ENCODE assay signal across 25 cellular contexts in the genomic region with DNA sequence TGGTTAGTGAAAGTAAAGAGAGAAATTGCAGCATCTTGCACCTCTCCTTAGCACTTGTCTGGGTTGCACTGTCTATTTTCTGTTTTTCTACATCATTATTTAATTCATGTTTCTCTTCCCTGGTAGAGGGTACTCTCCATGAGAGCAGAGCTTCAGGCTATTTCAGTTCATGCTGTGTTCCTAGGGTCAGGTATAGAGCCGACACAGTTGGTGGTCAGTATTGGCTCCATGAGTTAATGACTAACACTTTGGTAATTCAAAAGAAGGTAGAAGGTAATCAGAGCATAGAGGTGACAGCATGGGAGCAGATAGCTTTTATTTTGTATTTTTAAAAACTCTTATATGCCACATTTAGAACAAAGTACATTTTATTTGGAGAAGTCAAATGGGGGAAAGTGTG. TPM values are rescaled to one million over a fixed set of nuclear protein-coding genes. Genes with fewer than 3 reads are reported as not detected.
DNase-seq lines count a peak whose midpoint lies in the region; ATAC-seq, FAIRE-seq and TF ChIP-seq lines count a peak whose summit lies in the region.
"Had no signal": no experiment of that assay in that cellular context is flagged by ENCODE, and none has a peak within 500 bp of the region (broad histone marks: within the 10 kb centered on the region; RNA-seq: fewer than 3 reads in every experiment).

No MANE protein-coding gene starts in this region.

- no peak overlapping the region for H3K4ac ChIP-seq in H1 (replicated peaks; ENCODE audit: insufficient read length, low read depth, low read length)

- no peak overlapping the region for H2BK120ac ChIP-seq in H1 (replicated peaks; ENCODE audit: low read depth, low read length)

- no peaks in the 10 kb centered on the region for H3K79me1 ChIP-seq in H1 (ENCODE audit: low read depth, low read length)

- no peak overlapping the region for H3K56ac ChIP-seq in H1 (replicated peaks; ENCODE audit: insufficient read length, low read depth, low read length)

- H4K20me1 ChIP-seq in H1 (replicated peaks in 1 of 2; ENCODE audit: control insufficient read depth in 1 of 2, insufficient read depth in 2 of 2, low read length in 2 of 2) (no peaks in the 10 kb centered on the region), osteoblast (ENCODE audit: insufficient read depth, low read length) (no peaks in the 10 kb centered on the region), PC-3 (ENCODE audit: low read length) (no peaks in the 10 kb centered on the region)
- H4K20me1 ChIP-seq: BLaER1 had no signal

- H3K36me3 ChIP-seq in H7 (replicated peaks; ENCODE audit: control insufficient read depth, insufficient read depth, low read length) (no peaks in the 10 kb centered on the region), H1 (ENCODE audit: control insufficient read depth in 2 of 4, insufficient read depth in 4 of 4, low read length in 3 of 4) (no peaks in the 10 kb centered on the region), iPS-15b (ENCODE audit: control insufficient read depth, insufficient read depth, low read length) (no peaks in the 10 kb centered on the region), osteoblast (ENCODE audit: insufficient read depth, low read length) (no peaks in the 10 kb centered on the region), PC-3 (ENCODE audit: low read depth, low read length) (no peaks in the 10 kb centered on the region)
- H3K36me3 ChIP-seq: BLaER1, HAP-1 had no signal

- H4K8ac ChIP-seq in H1 (ENCODE audit: extremely low read depth, insufficient read depth, low read length) = no peak overlapping the region

- peak; percentile 39 for FAIRE-seq in H1 (lab: Jason Lieb, UNC)
- FAIRE-seq: GM19239 had no signal

- no TSS peak for BruUV-seq in PC-3 (replicated peaks; lab: Mats Ljungman, UMichigan)

- no peak overlapping the region for H2AK5ac ChIP-seq in H1 (ENCODE audit: low read depth, low read length)

- H3K4me2 ChIP-seq in H1 (ENCODE audit: insufficient read depth in 1 of 2, low read depth in 2 of 2, low read length in 2 of 2) (no peak overlapping the region; a peak in 1 of 4 replicates), osteoblast (ENCODE audit: insufficient read depth, low read length) (no peak overlapping the region), PC-3 (ENCODE audit: low read length) (no peak overlapping the region)
- H3K4me2 ChIP-seq: BLaER1 had no signal

- no peak overlapping the region for H4K91ac ChIP-seq in H1 (replicated peaks; ENCODE audit: insufficient read length, low read length)

- no peak overlapping the region for H4K5ac ChIP-seq in H1 (ENCODE audit: insufficient read length, low read depth, low read length)

- H3K79me2 ChIP-seq in H1 (ENCODE audit: control insufficient read depth in 1 of 2, insufficient read depth in 2 of 2, low read length in 2 of 2) (no peaks in the 10 kb centered on the region), osteoblast (ENCODE audit: insufficient read depth, low read length) (no peaks in the 10 kb centered on the region), PC-3 (ENCODE audit: low read length) (no peaks in the 10 kb centered on the region)

- no peak for TF ChIP-seq RAD21 in H1 (IDR thresholded peaks at IDR 0.05 in 1 of 2, conservative IDR thresholded peaks at IDR 0.05 in 1 of 2; ENCODE audit: low read depth in 2 of 2, low read length in 2 of 2)

- no peak overlapping the region for H3K18ac ChIP-seq in H1 (ENCODE audit: extremely low read depth, low read length)

- H3K27ac ChIP-seq in H1 (ENCODE audit: low read depth, low read length) (no peak overlapping the region), osteoblast (ENCODE audit: low read depth, low read length) (no peak overlapping the region), PC-3 (ENCODE audit: low read length) (no peak overlapping the region)
- H3K27ac ChIP-seq: BLaER1, RWPE1 had no signal

- H2BK20ac ChIP-seq in H1 (ENCODE audit: low read length) = no peak overlapping the region

- no peak; a peak in 1 of 3 replicates for TF ChIP-seq EP300 in H1 (IDR thresholded peaks at IDR 0.05; ENCODE audit: borderline replicate concordance in 1 of 2, low read depth in 2 of 2, low read length in 2 of 2)

- WGBS in H1 (ENCODE audit: extremely low coverage in 1 of 2, insufficient coverage in 1 of 2, insufficient read length in 1 of 2, insufficient replicate concordance in 2 of 2, low coverage in 1 of 2, low lambda C conversion rate in 2 of 2, missing lambda C conversion rate in 1 of 2), 2 experiments = 57% methylated on average over 1 of the region's 1 CpG; no CpG with 5 or more reads in 1 of the 2 experiments

- H3K9ac ChIP-seq in H1 (replicated peaks in 1 of 4; ENCODE audit: extremely low read depth in 1 of 4, low read depth in 3 of 4, low read length in 3 of 4) (no peak overlapping the region), iPS-15b (ENCODE audit: low read depth, low read length) (no peak overlapping the region), PC-3 (ENCODE audit: low read length) (no peak overlapping the region)
- H3K9ac ChIP-seq: BLaER1 had no signal

- no peak overlapping the region for H3K14ac ChIP-seq in H1 (ENCODE audit: insufficient read length)

- no peaks in the 10 kb centered on the region; a peak in 1 of 7 replicates for H3K4me1 ChIP-seq in H1 (replicated peaks in 1 of 4; ENCODE audit: control insufficient read depth in 3 of 4, insufficient read depth in 4 of 4, low read length in 3 of 4)
- peaks cover 10% of the 10 kb centered on the region for H3K4me1 ChIP-seq in iPS-15b (ENCODE audit: control insufficient read depth, insufficient read depth, low read length)
- no peaks in the 10 kb centered on the region for H3K4me1 ChIP-seq in osteoblast (ENCODE audit: insufficient read depth, low read length)
- H3K4me1 ChIP-seq in PC-3 (ENCODE audit: insufficient read depth, low read length) = no peaks in the 10 kb centered on the region
- H3K4me1 ChIP-seq: BLaER1, HAP-1 had no signal

- H3K23ac ChIP-seq in H1 (ENCODE audit: insufficient read length) = no peak overlapping the region

- no peak overlapping the region for H2BK5ac ChIP-seq in H1 (ENCODE audit: low read depth, low read length)

- no peak overlapping the region for H2BK12ac ChIP-seq in H1 (ENCODE audit: low read depth, low read length)

- intact Hi-C loops in PC-3 (cut with micrococcal nuclease) = no loop called here

- DNase-seq in H7 = peak; percentile 17
- peak in 1 of 2 experiments; percentile 50 for DNase-seq in H1 (ENCODE audit: low read depth in 1 of 2, low spot score in 2 of 2)
- DNase-seq in osteoblast (ENCODE audit: insufficient read length, low spot score, missing footprints) = peak; percentile 51
- no peak for DNase-seq in Ammon's horn (ENCODE audit: low spot score)
- no peak for DNase-seq in hepatic stellate cell (ENCODE audit: low spot score)
- DNase-seq in PC-3 = no peak
- DNase-seq: CD4-positive, CD25-positive, alpha-beta regulatory T cell; DMS153; DND-41; HFFc6; NCI-H1092; NCI-H1417 treated with DMSO at 0.1 percent for 48 hours; NCI-H1694 treated with DMSO at 0.1 percent for 48 hours; NCI-H2081; NCI-H2227 treated with DMSO at 0.1 percent for 48 hours; NCI-H526 treated with DMSO at 0.1 percent for 48 hours; SHP77 had no signal

- CTCF ChIA-PET in H1 (lab: Charles Lee; ENCODE audit: partially characterized antibody) (no interaction called here), PC-3 (lab: Charles Lee) (no interaction called here)

- H2AFZ ChIP-seq in H1 (ENCODE audit: low read length) (no peak overlapping the region), osteoblast (ENCODE audit: low read length) (no peak overlapping the region), PC-3 (ENCODE audit: low read length) (no peak overlapping the region)

- H3K4me3 ChIP-seq in H7 (ENCODE audit: insufficient read depth, low read depth, low read length) = no peak overlapping the region
- H3K4me3 ChIP-seq in H1 (ENCODE audit: extremely low read depth in 1 of 4, insufficient read depth in 2 of 4, low read depth in 3 of 4, low read length in 4 of 4) = peak overlapping the region in 1 of 4 experiments; percentile 14; a peak in 1 of 8 replicates
- peak overlapping the region; percentile 24 for H3K4me3 ChIP-seq in iPS-15b (ENCODE audit: low read depth, low read length)
- H3K4me3 ChIP-seq in osteoblast (ENCODE audit: insufficient read depth, low read length) = no peak overlapping the region
- no peak overlapping the region for H3K4me3 ChIP-seq in PC-3 (ENCODE audit: low read length)
- H3K4me3 ChIP-seq: BLaER1, HAP-1 had no signal

- no peak overlapping the region for H2BK15ac ChIP-seq in H1 (ENCODE audit: low read length)

- H3K27me3 ChIP-seq in H7 (ENCODE audit: control insufficient read depth, insufficient read depth, low read length) = no peaks in the 10 kb centered on the region
- H3K27me3 ChIP-seq in H1 (replicated peaks in 1 of 4; ENCODE audit: control insufficient read depth in 3 of 4, extremely low read depth in 1 of 4, insufficient read depth in 3 of 4, low read length in 3 of 4) = no peaks in the 10 kb centered on the region
- H3K27me3 ChIP-seq in iPS-15b (ENCODE audit: control insufficient read depth, insufficient read depth, low read length) = no peaks in the 10 kb centered on the region
- H3K27me3 ChIP-seq in osteoblast (ENCODE audit: insufficient read depth, low read length) = no peaks in the 10 kb centered on the region
- peaks cover 3% of the 10 kb centered on the region; the same call in 1 of the 2 replicates for H3K27me3 ChIP-seq in PC-3 (ENCODE audit: low read length)
- H3K27me3 ChIP-seq: BLaER1 had no signal

- TF ChIP-seq CTCF in H1 (IDR thresholded peaks at IDR 0.05; ENCODE audit: control extremely low read depth in 1 of 3, insufficient read depth in 1 of 3, low read depth in 1 of 3, low read length in 3 of 3) (no peak), osteoblast (IDR thresholded peaks at IDR 0.05; ENCODE audit: extremely low read depth, low read depth, low read length) (no peak), PC-3 (conservative IDR thresholded peaks at IDR 0.05; ENCODE audit: low read depth, low read length) (no peak)

- H3K23me2 ChIP-seq in H1 (ENCODE audit: low read depth, low read length) = no peaks in the 10 kb centered on the region

- ATAC-seq in PC-3 = no peak
- ATAC-seq: Panc1 had no signal

- H3K9me3 ChIP-seq in H1 (ENCODE audit: insufficient read depth in 2 of 2, low read depth in 1 of 2, low read length in 1 of 2) = no peaks in the 10 kb centered on the region
- no peaks in the 10 kb centered on the region for H3K9me3 ChIP-seq in iPS-15b (ENCODE audit: control insufficient read depth, insufficient read depth, low read length)
- no peaks in the 10 kb centered on the region for H3K9me3 ChIP-seq in osteoblast (ENCODE audit: low read depth, low read length)
- no peaks in the 10 kb centered on the region for H3K9me3 ChIP-seq in PC-3 (ENCODE audit: low read length)
- H3K9me3 ChIP-seq: BLaER1, HAP-1 had no signal

- H3F3A ChIP-seq in PC-3 (ENCODE audit: low read length, unreplicated experiment) = no peaks in the 10 kb centered on the region

- no peak for TF ChIP-seq POLR2A in H1 (IDR thresholded peaks at IDR 0.05; ENCODE audit: control extremely low read depth in 1 of 2, low read depth in 2 of 2, low read length in 2 of 2)

- POLR2A ChIA-PET in H1 (lab: Charles Lee; ENCODE audit: partially characterized antibody) = no interaction called here
- POLR2A ChIA-PET in PC-3 (lab: Charles Lee; ENCODE audit: unreplicated experiment) = no interaction called here

- H3K9me2 ChIP-seq in PC-3 (replicated peaks; ENCODE audit: low read length) = no peaks in the 10 kb centered on the region

RNA-seq across cellular contexts. Expression of gene RIMS1, which starts 42.7 kb away (rescaled TPM):
- total RNA-seq in H7 (2014; rRNA removed; shearing (Covaris generic)) = 0.70 and 1.6 TPM in 2 replicates
- total RNA-seq in H1 (2021; fragmentation: NEBNext Ultra II Directional; extraction: Animal tissue kit (Norgen Biotek cat#: 25700)) = 2.3 TPM in 2 replicates
- polyA plus RNA-seq in H1 (2011; rRNA removed) = 0.35 and 0.63 TPM in 2 replicates
- polyA plus RNA-seq in H1 (2011; cell fraction: cytosol; rRNA removed) = 0.66 TPM
- polyA plus RNA-seq in H1 (2011; cell fraction: nucleus; rRNA removed) = 0.98 TPM
- polyA plus RNA-seq in H1 (2012, experiment 1 of 2) = 0.87 to 1.8 TPM (median 1.1 TPM) in 4 replicates
- 0.21 TPM for polyA plus RNA-seq in H1 (2012, experiment 2 of 2)
- polyA plus RNA-seq in H1 (2013, experiment 1 of 2) = 0.75 TPM
- 0.66 TPM for polyA plus RNA-seq in H1 (2013, experiment 2 of 2)
- polyA minus RNA-seq in H1 (2011; rRNA and poly(A)+ RNA removed) = 7.7 and 12.1 TPM in 2 replicates
- 3.0 TPM for polyA minus RNA-seq in H1 (2011; cell fraction: cytosol; rRNA and poly(A)+ RNA removed)
- 14.7 TPM for polyA minus RNA-seq in H1 (2011; cell fraction: nucleus; rRNA and poly(A)+ RNA removed)
- total RNA-seq in osteoblast = 8.3 and 13.4 TPM in 2 replicates
- 0.51 and 0.81 TPM in 2 replicates for total RNA-seq in PC-3 (2014; rRNA removed)
- total RNA-seq: A172; CD4-positive, CD25-positive, alpha-beta regulatory T cell; SK-MEL-5 had no signal
- polyA plus RNA-seq: CD4-positive, CD25-positive, alpha-beta regulatory T cell had no signal

Comparison
In these comparisons a context has a peak if more than half of its experiments do, and no peak if none do; other contexts are left out.
1. DNase-seq: peak in H7 (single experiment) and osteoblast (single experiment); none in Ammon's horn (single experiment), hepatic stellate cell (single experiment) and PC-3 (single experiment).